In the genomic region with DNA sequence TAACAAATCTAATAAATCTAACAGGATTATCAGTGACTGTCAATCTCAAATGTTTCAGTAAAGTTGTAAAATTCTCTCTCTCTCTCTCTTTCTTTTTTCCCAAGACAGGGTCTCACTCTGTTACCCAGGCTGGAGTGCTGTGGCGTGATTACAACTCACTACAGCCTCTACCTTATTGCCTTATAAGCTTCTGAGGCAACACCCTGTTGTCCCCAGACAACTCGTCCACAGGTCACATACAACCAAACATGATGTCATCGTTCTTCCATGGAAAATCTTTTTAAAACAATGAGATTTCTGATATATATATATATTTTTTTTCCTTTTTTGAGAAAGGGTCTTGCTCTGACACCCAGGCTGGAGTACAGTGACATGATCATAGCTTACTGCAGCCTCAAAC, we compare ENCODE assay signal across 1 cellular context.
TF ChIP-seq lines count a peak whose summit lies in the region.

No MANE protein-coding gene starts in this region.

TF ChIP-seq in endothelial cell of umbilical vein, 7 proteins besides CTCF, POLR2A, EP300 and RAD21:
- no peak for TF ChIP-seq FOS (IDR thresholded peaks at IDR 0.05; ENCODE audit: borderline replicate concordance, insufficient read depth, low read length)
- TF ChIP-seq GATA2 (IDR thresholded peaks at IDR 0.05; ENCODE audit: insufficient read depth, insufficient read length, low read depth, low read length) = no peak
- no peak for TF ChIP-seq POLR2AphosphoS5 (IDR thresholded peaks at IDR 0.05; ENCODE audit: insufficient read depth, low read depth, low read length)
- no peak for TF ChIP-seq JUN (IDR thresholded peaks at IDR 0.05; ENCODE audit: borderline replicate concordance, insufficient read depth, insufficient read length, low read depth)
- TF ChIP-seq EZH2 (IDR thresholded peaks at IDR 0.05; ENCODE audit: borderline replicate concordance, low read depth, low read length, severe bottlenecking) = no peak
- TF ChIP-seq, protein P1, sequence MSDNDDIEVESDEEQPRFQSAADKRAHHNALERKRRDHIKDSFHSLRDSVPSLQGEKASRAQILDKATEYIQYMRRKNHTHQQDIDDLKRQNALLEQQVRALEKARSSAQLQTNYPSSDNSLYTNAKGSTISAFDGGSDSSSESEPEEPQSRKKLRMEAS (IDR thresholded peaks at IDR 0.05; ENCODE audit: insufficient read depth, insufficient read length) = no peak
- TF ChIP-seq MYC (IDR thresholded peaks at IDR 0.05; ENCODE audit: low read depth, low read length) = no peak
